In the genomic region with DNA sequence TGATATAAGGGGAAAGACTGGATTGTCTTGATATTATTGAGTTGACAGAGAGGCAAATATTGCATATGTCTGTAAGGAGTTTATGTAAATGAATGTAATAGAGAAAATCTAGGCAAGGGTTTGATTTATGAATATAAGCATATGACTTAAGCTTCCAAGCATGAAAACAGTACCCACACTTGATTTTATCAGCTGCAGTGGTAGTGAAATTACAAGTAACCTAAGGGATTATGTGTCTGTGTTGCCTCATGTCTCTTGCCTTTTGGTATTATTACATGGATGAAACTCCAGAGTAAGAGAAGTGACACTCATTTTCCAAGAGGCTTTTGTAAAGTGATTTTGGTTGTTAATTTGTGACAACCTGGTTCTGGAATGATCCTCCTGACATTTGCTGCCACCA, we compare ENCODE assay signal across 18 cellular contexts.
DNase-seq lines count a peak whose midpoint lies in the region; ATAC-seq, FAIRE-seq and TF ChIP-seq lines count a peak whose summit lies in the region.
"Had no signal": no experiment of that assay in that cellular context is flagged by ENCODE, and none has a peak within 500 bp of the region (broad histone marks: within the 10 kb centered on the region; RNA-seq: fewer than 3 reads in every experiment).

No MANE protein-coding gene starts in this region.

- H3K27me3 Mint-ChIP-seq in endothelial cell (ENCODE audit: unreplicated experiment), result no peaks in the 10 kb centered on the region

- POLR2A ChIA-PET in SK-N-SH (lab: Yijun Ruan, JAX), result no interaction called here

- no peak overlapping the region for H3K4me2 ChIP-seq in SK-N-SH
- H3K4me2 ChIP-seq in fibroblast of lung (ENCODE audit: extremely low read depth, insufficient read depth, low read length), result no peak overlapping the region
- H3K4me2 ChIP-seq: GM23338 had no signal

- no peaks in the 10 kb centered on the region for H3K36me3 Mint-ChIP-seq in endothelial cell (ENCODE audit: low read depth, unreplicated experiment)
- H3K36me3 Mint-ChIP-seq: CD14-positive monocyte had no signal

- no peaks in the 10 kb centered on the region for H3K9me2 ChIP-seq in SK-N-SH

- H3K9ac ChIP-seq in SK-N-SH (no peak overlapping the region), fibroblast of lung (ENCODE audit: insufficient read depth, low read length) (no peak overlapping the region)

- H3K4me3 ChIP-seq in SK-N-SH (ENCODE audit: low read depth in 2 of 2, low read length in 1 of 2), result no peak overlapping the region
- H3K4me3 ChIP-seq in fibroblast of lung (replicated peaks in 1 of 4; ENCODE audit: control extremely low read depth in 1 of 4, insufficient read depth in 1 of 4, low read depth in 3 of 4, low read length in 4 of 4), result no peak overlapping the region
- H3K4me3 ChIP-seq: GM23338, SJSA1 had no signal

- no peak for TF ChIP-seq CTCF in D721Med (IDR thresholded peaks at IDR 0.05; ENCODE audit: insufficient read depth, missing control alignments)
- TF ChIP-seq CTCF in SK-N-SH (IDR thresholded peaks at IDR 0.05), result no peak
- no peak for TF ChIP-seq CTCF in fibroblast of lung (conservative IDR thresholded peaks at IDR 0.05 in 1 of 2, IDR thresholded peaks at IDR 0.05 in 1 of 2; ENCODE audit: low read depth in 1 of 2, low read length in 2 of 2)
- no peak for TF ChIP-seq CTCF in endothelial cell (IDR thresholded peaks at IDR 0.05; ENCODE audit: unreplicated experiment)

- ATAC-seq in HG02981 (IDR thresholded peaks at IDR 0.05; ENCODE audit: unreplicated experiment), result no peak
- ATAC-seq: GM23338 had no signal

- no peak overlapping the region for H2AFZ ChIP-seq in SK-N-SH (ENCODE audit: low read depth)
- no peak overlapping the region for H2AFZ ChIP-seq in fibroblast of lung (ENCODE audit: low read length)
- H2AFZ ChIP-seq: GM23338 had no signal

- H3K79me2 ChIP-seq in SK-N-SH (ENCODE audit: insufficient read depth) (no peaks in the 10 kb centered on the region), fibroblast of lung (ENCODE audit: control insufficient read depth, insufficient read depth, low read length) (no peaks in the 10 kb centered on the region)

- no peaks in the 10 kb centered on the region for H3K4me1 Mint-ChIP-seq in endothelial cell (ENCODE audit: unreplicated experiment)
- H3K4me1 Mint-ChIP-seq: CD14-positive monocyte, GM23338 had no signal

- H3K27ac Mint-ChIP-seq in endothelial cell (ENCODE audit: unreplicated experiment), result no peak overlapping the region
- H3K27ac Mint-ChIP-seq: CD14-positive monocyte, GM23338 had no signal

- H4K20me1 ChIP-seq in SK-N-SH (ENCODE audit: insufficient read depth) (no peaks in the 10 kb centered on the region), fibroblast of lung (ENCODE audit: control insufficient read depth, extremely low read depth, insufficient read depth, low read length) (no peaks in the 10 kb centered on the region)

- DNase-seq in D721Med (ENCODE audit: insufficient read length, low spot score) (no peak), HT-29 (ENCODE audit: low spot score) (peak; percentile 3), SK-N-SH (no peak), fibroblast of lung (ENCODE audit: low read depth in 2 of 2) (peak; percentile 50 to 61), NCI-H2081 (lab: John Stamatoyannopoulos, UW) (no peak), endothelial cell (ENCODE audit: low spot score) (no peak)
- DNase-seq in stimulated activated CD4-positive, alpha-beta T cell treated with anti-CD3 and anti-CD28 coated beads, Interleukin-4, amount 100 ng/mL, for 1 hour, result no peak
- DNase-seq: COR-L47, DMS153, Kasumi-1, NCI-H1105, NCI-H1694 treated with DMSO at 0.1 percent for 48 hours, NCI-H510A, T-helper 1 cell had no signal

- FAIRE-seq in D721Med (lab: Jason Lieb, UNC), result peak; percentile 38

- H3K27ac ChIP-seq in SK-N-SH (ENCODE audit: low read depth in 2 of 2, low read length in 1 of 2) (no peak overlapping the region; a peak in 1 of 4 replicates), fibroblast of lung (ENCODE audit: insufficient read depth, low read length) (no peak overlapping the region)
- H3K27ac ChIP-seq: SJSA1 had no signal

- H3K4me1 ChIP-seq in SK-N-SH (ENCODE audit: control insufficient read depth in 1 of 2, insufficient read depth in 2 of 2, low read depth in 1 of 2, low read length in 1 of 2) (no peaks in the 10 kb centered on the region; a peak in 1 of 4 replicates), fibroblast of lung (ENCODE audit: control insufficient read depth, extremely low read depth, insufficient read depth, low read length) (no peaks in the 10 kb centered on the region)
- H3K4me1 ChIP-seq: SJSA1 had no signal

- H3K4me3 Mint-ChIP-seq in endothelial cell (ENCODE audit: unreplicated experiment), result no peak overlapping the region
- H3K4me3 Mint-ChIP-seq: CD14-positive monocyte, GM23338 had no signal

- CTCF ChIA-PET in SK-N-SH (lab: Yijun Ruan, JAX), result interaction anchor here (1.0 kb wide), 1 partner anchor 9 kb away, joined by 3 read pairs; no protein-coding TSS in a partner anchor

- H3F3A ChIP-seq in SK-N-SH (replicated peaks; ENCODE audit: insufficient read depth), result no peaks in the 10 kb centered on the region

- H3K27me3 ChIP-seq in SK-N-SH (ENCODE audit: insufficient read depth), result no peaks in the 10 kb centered on the region
- no peaks in the 10 kb centered on the region for H3K27me3 ChIP-seq in fibroblast of lung (ENCODE audit: control insufficient read depth, insufficient read depth, low read length)
- H3K27me3 ChIP-seq: SJSA1 had no signal

- H3K9me3 Mint-ChIP-seq in endothelial cell (ENCODE audit: unreplicated experiment), result no peaks in the 10 kb centered on the region
- H3K9me3 Mint-ChIP-seq: GM23338 had no signal

- TF ChIP-seq EP300 in SK-N-SH (IDR thresholded peaks at IDR 0.05; ENCODE audit: borderline replicate concordance in 1 of 2, low read depth in 1 of 2, low read length in 1 of 2), result no peak

- H3K9me3 ChIP-seq in SK-N-SH (no peaks in the 10 kb centered on the region), fibroblast of lung (ENCODE audit: control insufficient read depth, insufficient read depth, low read depth, low read length) (no peaks in the 10 kb centered on the region)
- H3K9me3 ChIP-seq: SJSA1 had no signal

- no peak for TF ChIP-seq RAD21 in SK-N-SH (IDR thresholded peaks at IDR 0.05; ENCODE audit: low read length)

- H3K36me3 ChIP-seq in SK-N-SH (replicated peaks in 1 of 2; ENCODE audit: control insufficient read depth in 1 of 2, insufficient read depth in 2 of 2, low read length in 1 of 2) (no peaks in the 10 kb centered on the region), fibroblast of lung (ENCODE audit: control insufficient read depth, insufficient read depth, low read length) (no peaks in the 10 kb centered on the region)
- H3K36me3 ChIP-seq: SJSA1 had no signal

TF ChIP-seq in SK-N-SH, 30 proteins besides CTCF, POLR2A, EP300 and RAD21 (continues in another document):
- TF ChIP-seq FOXJ3 (CRISPR knock-in tag; IDR thresholded peaks at IDR 0.05), result no peak
- peak; percentile 25; the same call in 1 of the 2 replicates for TF ChIP-seq TCF12 (IDR thresholded peaks at IDR 0.05)
- peak; percentile 34; the same call in 1 of the 2 replicates for TF ChIP-seq JUND (IDR thresholded peaks at IDR 0.05)
- TF ChIP-seq SMC3 (IDR thresholded peaks at IDR 0.05; ENCODE audit: low read depth, low read length), result no peak
- TF ChIP-seq, protein P1, sequence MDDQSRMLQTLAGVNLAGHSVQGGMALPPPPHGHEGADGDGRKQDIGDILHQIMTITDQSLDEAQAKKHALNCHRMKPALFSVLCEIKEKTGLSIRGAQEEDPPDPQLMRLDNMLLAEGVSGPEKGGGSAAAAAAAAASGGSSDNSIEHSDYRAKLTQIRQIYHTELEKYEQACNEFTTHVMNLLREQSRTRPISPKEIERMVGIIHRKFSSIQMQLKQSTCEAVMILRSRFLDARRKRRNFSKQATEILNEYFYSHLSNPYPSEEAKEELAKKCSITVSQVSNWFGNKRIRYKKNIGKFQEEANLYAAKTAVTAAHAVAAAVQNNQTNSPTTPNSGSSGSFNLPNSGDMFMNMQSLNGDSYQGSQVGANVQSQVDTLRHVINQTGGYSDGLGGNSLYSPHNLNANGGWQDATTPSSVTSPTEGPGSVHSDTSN (IDR thresholded peaks at IDR 0.05), result 0 out of 2 replicates have a peak, but pooled peaks have one; percentile 4
- TF ChIP-seq MEF2A (IDR thresholded peaks at IDR 0.05; ENCODE audit: borderline replicate concordance, low read depth), result no peak
- no peak for TF ChIP-seq SIN3A (IDR thresholded peaks at IDR 0.05; ENCODE audit: borderline replicate concordance, low read depth, low read length)
- TF ChIP-seq ELF1 (IDR thresholded peaks at IDR 0.05), result no peak
- TF ChIP-seq, protein P2, sequence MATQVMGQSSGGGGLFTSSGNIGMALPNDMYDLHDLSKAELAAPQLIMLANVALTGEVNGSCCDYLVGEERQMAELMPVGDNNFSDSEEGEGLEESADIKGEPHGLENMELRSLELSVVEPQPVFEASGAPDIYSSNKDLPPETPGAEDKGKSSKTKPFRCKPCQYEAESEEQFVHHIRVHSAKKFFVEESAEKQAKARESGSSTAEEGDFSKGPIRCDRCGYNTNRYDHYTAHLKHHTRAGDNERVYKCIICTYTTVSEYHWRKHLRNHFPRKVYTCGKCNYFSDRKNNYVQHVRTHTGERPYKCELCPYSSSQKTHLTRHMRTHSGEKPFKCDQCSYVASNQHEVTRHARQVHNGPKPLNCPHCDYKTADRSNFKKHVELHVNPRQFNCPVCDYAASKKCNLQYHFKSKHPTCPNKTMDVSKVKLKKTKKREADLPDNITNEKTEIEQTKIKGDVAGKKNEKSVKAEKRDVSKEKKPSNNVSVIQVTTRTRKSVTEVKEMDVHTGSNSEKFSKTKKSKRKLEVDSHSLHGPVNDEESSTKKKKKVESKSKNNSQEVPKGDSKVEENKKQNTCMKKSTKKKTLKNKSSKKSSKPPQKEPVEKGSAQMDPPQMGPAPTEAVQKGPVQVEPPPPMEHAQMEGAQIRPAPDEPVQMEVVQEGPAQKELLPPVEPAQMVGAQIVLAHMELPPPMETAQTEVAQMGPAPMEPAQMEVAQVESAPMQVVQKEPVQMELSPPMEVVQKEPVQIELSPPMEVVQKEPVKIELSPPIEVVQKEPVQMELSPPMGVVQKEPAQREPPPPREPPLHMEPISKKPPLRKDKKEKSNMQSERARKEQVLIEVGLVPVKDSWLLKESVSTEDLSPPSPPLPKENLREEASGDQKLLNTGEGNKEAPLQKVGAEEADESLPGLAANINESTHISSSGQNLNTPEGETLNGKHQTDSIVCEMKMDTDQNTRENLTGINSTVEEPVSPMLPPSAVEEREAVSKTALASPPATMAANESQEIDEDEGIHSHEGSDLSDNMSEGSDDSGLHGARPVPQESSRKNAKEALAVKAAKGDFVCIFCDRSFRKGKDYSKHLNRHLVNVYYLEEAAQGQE (IDR thresholded peaks at IDR 0.05; ENCODE audit: low read depth, low read length), result no peak
- TF ChIP-seq, protein P3, sequence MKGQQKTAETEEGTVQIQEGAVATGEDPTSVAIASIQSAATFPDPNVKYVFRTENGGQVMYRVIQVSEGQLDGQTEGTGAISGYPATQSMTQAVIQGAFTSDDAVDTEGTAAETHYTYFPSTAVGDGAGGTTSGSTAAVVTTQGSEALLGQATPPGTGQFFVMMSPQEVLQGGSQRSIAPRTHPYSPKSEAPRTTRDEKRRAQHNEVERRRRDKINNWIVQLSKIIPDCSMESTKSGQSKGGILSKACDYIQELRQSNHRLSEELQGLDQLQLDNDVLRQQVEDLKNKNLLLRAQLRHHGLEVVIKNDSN (IDR thresholded peaks at IDR 0.05; ENCODE audit: borderline replicate concordance, low read depth), result no peak
- TF ChIP-seq CHD2 (IDR thresholded peaks at IDR 0.05; ENCODE audit: low read length, partially characterized antibody), result no peak

Comparison
In these comparisons a context has a peak if more than half of its experiments do, and no peak if none do; other contexts are left out.
1. DNase-seq: peak in HT-29 (single experiment) and fibroblast of lung (2 of 2); none in D721Med (single experiment), SK-N-SH (single experiment), NCI-H2081 (0 of 2), stimulated activated CD4-positive, alpha-beta T cell treated with anti-CD3 and anti-CD28 coated beads, Interleukin-4, amount 100 ng/mL, for 1 hour (single experiment) and endothelial cell (single experiment).